ENCODE assay signal across 23 cellular contexts in the genomic region with DNA sequence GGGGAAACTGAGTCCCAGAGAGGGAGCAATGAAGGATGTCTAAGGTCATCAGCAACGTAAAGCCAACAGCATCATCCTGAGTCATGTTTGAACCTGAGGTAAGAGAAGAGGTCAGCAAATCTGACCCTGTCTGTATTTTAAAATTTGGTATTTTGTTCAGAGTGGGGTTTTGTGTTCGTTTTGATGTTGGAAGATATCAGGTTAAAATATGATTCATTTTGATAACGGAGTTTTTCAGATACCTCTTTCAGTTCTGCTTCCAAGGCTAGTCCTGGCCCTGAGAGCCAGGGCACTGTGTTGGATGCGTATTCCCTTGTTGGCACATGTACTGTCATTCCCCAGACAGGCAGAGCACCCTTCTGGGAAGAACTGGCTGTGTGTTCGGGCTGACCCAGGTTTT.
"Had no signal": no experiment of that assay in that cellular context is flagged by ENCODE, and none has a peak within 500 bp of the region (broad histone marks: within the 10 kb centered on the region; RNA-seq: fewer than 3 reads in every experiment).

No MANE protein-coding gene starts in this region.

- H3K36me3 Mint-ChIP-seq: activated naive CD8-positive, alpha-beta T cell treated with anti-CD3 and anti-CD28 coated beads for 36 hours; naive thymus-derived CD8-positive, alpha-beta T cell had no signal

- FAIRE-seq: bronchial epithelial cell, small intestine had no signal

- H3K4me1 ChIP-seq: thyroid gland had no signal

- H3K9me3 Mint-ChIP-seq: activated naive CD8-positive, alpha-beta T cell treated with anti-CD3 and anti-CD28 coated beads for 36 hours; activated T-cell treated with anti-CD3 and anti-CD28 coated beads, Interleukin-2, amount 50 U/mL, for 4 hours; activated T-helper 2 cell treated with anti-CD3 and anti-CD28 coated beads, Interferon-gamma antibody, Interleukin-2, Interleukin-4, amounts not matched to agents 10 μg/mL and 5 μg/mL and 100 μg/mL, durations not matched to agents 14 hours and 24 hours and 36 hours; naive thymus-derived CD8-positive, alpha-beta T cell had no signal

- H3K4me3 ChIP-seq: heart right ventricle, thyroid gland had no signal

- DNase-seq: activated CD4-positive, alpha-beta T cell treated with anti-CD3 and anti-CD28 coated beads for 4 hours; activated CD4-positive, alpha-beta T cell treated with anti-CD3 and anti-CD28 coated beads, Interleukin-2, amount 50 U/mL, for 48 hours; activated CD4-positive, CD25-positive, alpha-beta regulatory T cell; activated CD8-positive, alpha-beta memory T cell treated with anti-CD3 and anti-CD28 coated beads, Interleukin-2, amount 50 U/mL, for 48 hours; activated naive CD4-positive, alpha-beta T cell; activated naive CD8-positive, alpha-beta T cell treated with anti-CD3 and anti-CD28 coated beads for 36 hours; activated T-cell treated with anti-CD3 and anti-CD28 coated beads, Interleukin-2, amount 50 U/mL, for 4 hours; cortex of kidney; foreskin fibroblast; heart right ventricle; left cardiac atrium; mesenchymal stem cell; naive thymus-derived CD8-positive, alpha-beta T cell; small intestine; stimulated activated CD4-positive, alpha-beta T cell treated with anti-CD3 and anti-CD28 coated beads, Interleukin-2, amount 100 ng/mL, for 48 hours; stimulated activated CD8-positive, alpha-beta memory T cell treated with anti-CD3 and anti-CD28 coated beads, Interleukin-4, amount 100 ng/mL, for 48 hours; stimulated activated naive CD4-positive, alpha-beta T cell; T-helper 2 cell; thyroid gland had no signal

- H3K27me3 ChIP-seq: thyroid gland had no signal

- H3K36me3 ChIP-seq: heart right ventricle, thyroid gland had no signal

- H3K4me3 Mint-ChIP-seq: activated naive CD8-positive, alpha-beta T cell treated with anti-CD3 and anti-CD28 coated beads for 36 hours; activated T-cell treated with anti-CD3 and anti-CD28 coated beads, Interleukin-2, amount 50 U/mL, for 4 hours; naive thymus-derived CD8-positive, alpha-beta T cell had no signal

- H3K9me3 ChIP-seq: heart right ventricle, thyroid gland had no signal

- H3K4me1 Mint-ChIP-seq: activated naive CD8-positive, alpha-beta T cell treated with anti-CD3 and anti-CD28 coated beads for 36 hours; naive thymus-derived CD8-positive, alpha-beta T cell had no signal

- H3K27ac ChIP-seq: epithelial cell of prostate, thyroid gland had no signal

- H3K27ac Mint-ChIP-seq: activated naive CD8-positive, alpha-beta T cell treated with anti-CD3 and anti-CD28 coated beads for 36 hours; activated T-helper 2 cell treated with anti-CD3 and anti-CD28 coated beads, Interferon-gamma antibody, Interleukin-2, Interleukin-4, amounts not matched to agents 10 μg/mL and 5 μg/mL and 100 μg/mL, durations not matched to agents 14 hours and 24 hours and 36 hours had no signal

- ATAC-seq: activated T-cell treated with anti-CD3 and anti-CD28 coated beads, Interleukin-2, amount 50 U/mL, for 4 hours; naive thymus-derived CD8-positive, alpha-beta T cell; sciatic nerve had no signal
